ENCODE assay signal across 21 cellular contexts in genomic region chr10:30364391-30365268, GRCh38.
"Had no signal": no experiment of that assay in that cellular context is flagged by ENCODE, and none has a peak within 500 bp of the region (broad histone marks: within the 10 kb centered on the region; RNA-seq: fewer than 3 reads in every experiment).

No MANE protein-coding gene starts in this region.

- FAIRE-seq: frontal cortex had no signal

- ATAC-seq: activated CD8-positive, alpha-beta memory T cell treated with anti-CD3 and anti-CD28 coated beads, Interleukin-2, amount 10 ng/mL, durations not matched to agents 7 days and 5 days; activated CD8-positive, alpha-beta T cell treated with anti-CD3 and anti-CD28 coated beads for 36 hours; left ventricle myocardium superior had no signal

- DNase-seq: activated CD4-positive, alpha-beta T cell treated with anti-CD3 and anti-CD28 coated beads, Interleukin-2, amount 10 ng/mL, durations not matched to agents 7 days and 5 days; activated CD4-positive, CD25-positive, alpha-beta regulatory T cell treated with anti-CD3 and anti-CD28 coated beads, Interleukin-2, amount 50 U/mL, for 72 hours; activated CD8-positive, alpha-beta memory T cell treated with anti-CD3 and anti-CD28 coated beads, Interleukin-2, amount 10 ng/mL, durations not matched to agents 7 days and 5 days; activated CD8-positive, alpha-beta T cell treated with anti-CD3 and anti-CD28 coated beads for 36 hours; activated gamma-delta T cell treated with Interleukin-2 at 50 U/mL for 16 hours; activated T-cell treated with anti-CD3 and anti-CD28 coated beads for 4 hours; aorta; brain microvascular endothelial cell; caudate nucleus; dermis blood vessel endothelial cell; effector CD8-positive, alpha-beta T cell; hippocampal formation; left ventricle myocardium superior; midbrain; occipital lobe; stimulated activated CD4-positive, alpha-beta T cell treated with anti-CD3 and anti-CD28 coated beads, Interleukin-15, amount 100 ng/mL, for 24 hours; stimulated activated CD8-positive, alpha-beta memory T cell treated with anti-CD3 and anti-CD28 coated beads, Interleukin-4, amount 100 ng/mL, for 48 hours; stimulated activated naive CD4-positive, alpha-beta T cell treated with Interleukin-2 at 50 U/mL for 16 hours; substantia nigra; tibial artery had no signal
